Comparison of ENCODE assay signal across 15 cellular contexts in genomic region chr6:4180653-4181255, GRCh38. TPM values are rescaled to one million over a fixed set of nuclear protein-coding genes. Genes with fewer than 3 reads are reported as not detected.
DNase-seq lines count a peak whose midpoint lies in the region; FAIRE-seq and TF ChIP-seq lines count a peak whose summit lies in the region.
"Had no signal": no experiment of that assay in that cellular context is flagged by ENCODE, and none has a peak within 500 bp of the region (broad histone marks: within the 10 kb centered on the region; RNA-seq: fewer than 3 reads in every experiment).

No MANE protein-coding gene starts in this region.

- peak; percentile 18 for DNase-seq in AG09309 (ENCODE audit: low read depth)
- peak; percentile 57 for DNase-seq in HFFc6
- DNase-seq in astrocyte (ENCODE audit: low read depth), result peak; percentile 32
- peak; percentile 52 for DNase-seq in iPS-NIHi7 (ENCODE audit: extremely low spot score)
- no peak for DNase-seq in NCI-H345 (lab: John Stamatoyannopoulos, UW)
- no peak for DNase-seq in SKM-1 (lab: John Stamatoyannopoulos, UW; ENCODE audit: unreplicated experiment)
- no peak for DNase-seq in brain microvascular endothelial cell
- DNase-seq in AG20443 (ENCODE audit: low spot score), result no peak
- DNase-seq: activated CD4-positive, alpha-beta memory T cell treated with anti-CD3 and anti-CD28 coated beads for 36 hours; activated naive CD8-positive, alpha-beta T cell treated with anti-CD3 and anti-CD28 coated beads, Interleukin-2, amount 10 ng/mL, durations not matched to agents 7 days and 5 days; NCI-H226; ovary; stimulated activated CD4-positive, alpha-beta T cell treated with anti-CD3 and anti-CD28 coated beads, Interleukin-4, amount 100 ng/mL, for 24 hours; T-helper 1 cell had no signal

- no peak overlapping the region for H3K9ac ChIP-seq in astrocyte (ENCODE audit: low read length)

- H3K4me1 Mint-ChIP-seq in HFFc6 (ENCODE audit: low read depth) (peaks cover 11% of the 10 kb centered on the region; the same call in 1 of the 2 replicates), astrocyte (ENCODE audit: low read depth, unreplicated experiment) (peaks cover 6% of the 10 kb centered on the region)
- H3K4me1 Mint-ChIP-seq: activated naive CD8-positive, alpha-beta T cell treated with anti-CD3 and anti-CD28 coated beads, Interleukin-2, amount 10 ng/mL, durations not matched to agents 7 days and 5 days had no signal

- H3K27me3 ChIP-seq in astrocyte (ENCODE audit: insufficient read depth, low read length) (no peaks in the 10 kb centered on the region), brain microvascular endothelial cell (replicated peaks) (no peaks in the 10 kb centered on the region)
- H3K27me3 ChIP-seq: ovary had no signal

- FAIRE-seq in astrocyte (lab: Jason Lieb, UNC), result no peak
- FAIRE-seq: endometrium had no signal

- no peaks in the 10 kb centered on the region for H3K4me1 ChIP-seq in astrocyte (ENCODE audit: insufficient read depth, low read length)

- H3K4me3 Mint-ChIP-seq in HFFc6 (no peak overlapping the region), astrocyte (ENCODE audit: unreplicated experiment) (no peak overlapping the region)
- H3K4me3 Mint-ChIP-seq: activated CD4-positive, alpha-beta memory T cell treated with anti-CD3 and anti-CD28 coated beads for 36 hours; activated naive CD8-positive, alpha-beta T cell treated with anti-CD3 and anti-CD28 coated beads, Interleukin-2, amount 10 ng/mL, durations not matched to agents 7 days and 5 days had no signal

- in situ Hi-C loops in brain microvascular endothelial cell (cut with HindIII; ENCODE audit: low pct_ligation_motif_present, low sequenced_read_pairs), result no loop called here

- no peaks in the 10 kb centered on the region for H3K9me3 ChIP-seq in astrocyte (ENCODE audit: insufficient read depth, low read depth, low read length)
- H3K9me3 ChIP-seq: ovary had no signal

- no peaks in the 10 kb centered on the region for H3K79me2 ChIP-seq in astrocyte (ENCODE audit: insufficient read depth, low read length)

- no peaks in the 10 kb centered on the region for H4K20me1 ChIP-seq in astrocyte (ENCODE audit: insufficient read depth, low read length)

- H2AFZ ChIP-seq in astrocyte (ENCODE audit: low read depth, low read length), result no peak overlapping the region

- H3K27ac Mint-ChIP-seq in HFFc6 (no peak overlapping the region), astrocyte (ENCODE audit: unreplicated experiment) (no peak overlapping the region)
- H3K27ac Mint-ChIP-seq: activated CD4-positive, alpha-beta memory T cell treated with anti-CD3 and anti-CD28 coated beads for 36 hours; activated naive CD8-positive, alpha-beta T cell treated with anti-CD3 and anti-CD28 coated beads, Interleukin-2, amount 10 ng/mL, durations not matched to agents 7 days and 5 days had no signal

- H3K4me3 ChIP-seq in AG09309 (ENCODE audit: control insufficient read depth, low read depth, low read length) (no peak overlapping the region), astrocyte (ENCODE audit: insufficient read depth, low read depth, low read length) (no peak overlapping the region), brain microvascular endothelial cell (ENCODE audit: low read depth, low read length) (no peak overlapping the region)
- H3K4me3 ChIP-seq: ovary had no signal

- H3K27ac ChIP-seq in astrocyte (ENCODE audit: low read depth, low read length), result no peak overlapping the region
- H3K27ac ChIP-seq in brain microvascular endothelial cell, result no peak overlapping the region
- H3K27ac ChIP-seq: ovary had no signal

- H3K9me3 Mint-ChIP-seq in HFFc6 (peaks cover 6% of the 10 kb centered on the region), astrocyte (ENCODE audit: unreplicated experiment) (peaks cover 5% of the 10 kb centered on the region)
- H3K9me3 Mint-ChIP-seq: activated naive CD8-positive, alpha-beta T cell treated with anti-CD3 and anti-CD28 coated beads, Interleukin-2, amount 10 ng/mL, durations not matched to agents 7 days and 5 days had no signal

- no peaks in the 10 kb centered on the region for H3K36me3 ChIP-seq in astrocyte (ENCODE audit: insufficient read depth, low read length)
- H3K36me3 ChIP-seq in brain microvascular endothelial cell (replicated peaks), result no peaks in the 10 kb centered on the region
- H3K36me3 ChIP-seq: ovary had no signal

- H3K27me3 Mint-ChIP-seq in HFFc6 (ENCODE audit: insufficient read depth) (peaks cover 34% of the 10 kb centered on the region), astrocyte (ENCODE audit: low read depth, unreplicated experiment) (peaks cover 9% of the 10 kb centered on the region)

- H3K36me3 Mint-ChIP-seq in HFFc6 (ENCODE audit: low read depth) (peaks cover 4% of the 10 kb centered on the region; the same call in 1 of the 2 replicates), astrocyte (ENCODE audit: low read depth, unreplicated experiment) (no peaks in the 10 kb centered on the region)
- H3K36me3 Mint-ChIP-seq: activated naive CD8-positive, alpha-beta T cell treated with anti-CD3 and anti-CD28 coated beads, Interleukin-2, amount 10 ng/mL, durations not matched to agents 7 days and 5 days had no signal

- no peak overlapping the region for H3K4me2 ChIP-seq in astrocyte (ENCODE audit: low read length)

- TF ChIP-seq CTCF in AG09309 (IDR thresholded peaks at IDR 0.05; ENCODE audit: control insufficient read depth, insufficient read depth, low read depth, low read length, missing control alignments), result no peak
- TF ChIP-seq CTCF in HFFc6 (IDR thresholded peaks at IDR 0.05), result no peak
- TF ChIP-seq CTCF in astrocyte (IDR thresholded peaks at IDR 0.05; ENCODE audit: insufficient read depth, low read depth, low read length), result no peak
- TF ChIP-seq CTCF in brain microvascular endothelial cell (IDR thresholded peaks at IDR 0.05; ENCODE audit: low read depth, low read length, missing control alignments), result no peak

RNA-seq across cellular contexts. Expression of gene ECI2, which starts 45.4 kb away (rescaled TPM):
- total RNA-seq in HFFc6 (2021; fragmentation: NEBNext Ultra II Directional; extraction: Animal tissue kit (Norgen Biotek cat#: 25700)), result 100 to 1,000 TPM in 4 of 6 experiments, 10 to 100 TPM in 2; 84.1 to 107 (median 102) TPM
- 52.5 and 54.5 TPM in 2 replicates for total RNA-seq in astrocyte

Comparison
In these comparisons a context has a peak if more than half of its experiments do, and no peak if none do; other contexts are left out.
1. DNase-seq: peak in AG09309 (single experiment), HFFc6 (single experiment), astrocyte (single experiment) and iPS-NIHi7 (single experiment); none in NCI-H345 (single experiment), SKM-1 (single experiment), brain microvascular endothelial cell (single experiment) and AG20443 (single experiment).